9 cellular contexts compared by ENCODE assay signal in genomic region chr11:10441652-10442503, GRCh38. TPM values are rescaled to one million over a fixed set of nuclear protein-coding genes. Genes with fewer than 3 reads are reported as not detected.
DNase-seq lines count a peak whose midpoint lies in the region; ATAC-seq lines count a peak whose summit lies in the region.
"Had no signal": no experiment of that assay in that cellular context is flagged by ENCODE, and none has a peak within 500 bp of the region (broad histone marks: within the 10 kb centered on the region; RNA-seq: fewer than 3 reads in every experiment).

No MANE protein-coding gene starts in this region.

- ATAC-seq in GM19025 (IDR thresholded peaks at IDR 0.05; ENCODE audit: low read depth, unreplicated experiment) (peak; percentile 97), HG03045 (IDR thresholded peaks at IDR 0.05; ENCODE audit: unreplicated experiment) (peak; percentile 94), left colon (no peak)

- DNase-seq in AML-193 (lab: John Stamatoyannopoulos, UW) (peak; percentile 38 to 65), SW480 (ENCODE audit: low spot score) (peak; percentile 21), COLO668 (lab: John Stamatoyannopoulos, UW; ENCODE audit: unreplicated experiment) (no peak), putamen (ENCODE audit: low spot score) (no peak), left colon (no peak), iPS-NIHi7 (ENCODE audit: extremely low spot score) (no peak)
- DNase-seq: DMS153 had no signal

- intact Hi-C loops in left colon (cut with DNase I, micrococcal nuclease), result no loop called here

RNA-seq across cellular contexts. Expression of gene AMPD3, which starts 13.2 kb away (rescaled TPM):
- 10 to 100 TPM; 12.0 to 15.0 TPM for total RNA-seq in left colon

Comparison
In these comparisons a context has a peak if more than half of its experiments do, and no peak if none do; other contexts are left out.
1. DNase-seq: peak in AML-193 (2 of 2) and SW480 (single experiment); none in COLO668 (single experiment), putamen (single experiment), left colon (0 of 2) and iPS-NIHi7 (single experiment).